Comparison of ENCODE assay signal across 1 cellular context in genomic region chr14:101544550-101544949, GRCh38.
TF ChIP-seq lines count a peak whose summit lies in the region.

No MANE protein-coding gene starts in this region.

TF ChIP-seq in K562, 482 proteins besides CTCF, POLR2A, EP300 and RAD21:
- TF ChIP-seq REST (CRISPR knock-in tag; IDR thresholded peaks at IDR 0.05; ENCODE audit: low read depth), result no peak
- TF ChIP-seq ZNF766 (CRISPR knock-in tag; conservative IDR thresholded peaks at IDR 0.05), result peak; percentile 93
- TF ChIP-seq ZNF316 (IDR thresholded peaks at IDR 0.05), result 0 out of 2 replicates have a peak, but pooled peaks have one; percentile 6
- TF ChIP-seq E2F3 (CRISPR knock-in tag; IDR thresholded peaks at IDR 0.05), result no peak
- TF ChIP-seq BDP1 (IDR thresholded peaks at IDR 0.05; ENCODE audit: insufficient read depth, insufficient read length), result no peak
- no peak for TF ChIP-seq CBX2 (IDR thresholded peaks at IDR 0.05; ENCODE audit: insufficient read depth, low read length, poor library complexity, severe bottlenecking)
- TF ChIP-seq ARID1B (IDR thresholded peaks at IDR 0.05), result no peak
- TF ChIP-seq ZBTB1 (CRISPR knock-in tag; IDR thresholded peaks at IDR 0.05; ENCODE audit: borderline replicate concordance, low read depth), result no peak
TF ChIP-seq in K562: peak in this region for 2.
